ENCODE assay signal across 25 cellular contexts in the genomic region with DNA sequence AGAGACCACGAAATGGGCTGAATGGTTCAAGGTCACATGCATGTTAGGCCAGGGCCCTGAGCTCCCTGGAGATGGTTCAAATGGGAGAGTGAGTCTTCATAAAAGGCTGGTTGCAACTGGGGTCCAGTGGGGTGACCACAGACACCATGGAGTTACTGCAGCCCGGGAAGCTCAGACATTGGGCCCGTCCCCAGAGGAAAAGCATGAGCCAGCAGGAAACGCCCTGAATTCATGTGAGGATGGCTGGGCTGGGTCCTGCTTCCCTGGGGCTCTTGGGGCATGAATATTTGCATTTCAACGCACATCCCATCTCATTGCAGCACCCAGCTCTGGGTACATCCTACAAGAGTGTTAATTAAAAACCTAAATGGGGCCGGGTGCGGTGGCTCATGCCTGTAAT.
"Had no signal": no experiment of that assay in that cellular context is flagged by ENCODE, and none has a peak within 500 bp of the region (broad histone marks: within the 10 kb centered on the region; RNA-seq: fewer than 3 reads in every experiment).

No MANE protein-coding gene starts in this region.

- DNase-seq: cortex of kidney; effector memory CD8-positive, alpha-beta T cell; erythroblast; esophagus squamous epithelium; foreskin melanocyte; glutamatergic neuron; heart right ventricle; hippocampal formation; immature natural killer cell; naive B cell; stimulated activated CD4-positive, alpha-beta T cell treated with anti-CD3 and anti-CD28 coated beads, Interleukin-4, amount 100 ng/mL, for 4 hours; stimulated activated naive CD8-positive, alpha-beta T cell treated with anti-CD3 and anti-CD28 coated beads, Interleukin-15, Interleukin-2, amounts not matched to agents 100 U/mL and 50 U/mL, for 24 hours; substantia nigra; testis; uterus had no signal

- H3K4me3 ChIP-seq: esophagus squamous epithelium, heart right ventricle, lung, mucosa of descending colon, prostate gland, right atrium auricular region, testis, tibial artery, uterus had no signal

- H3K9me3 ChIP-seq: prostate gland, right atrium auricular region, testis, uterus had no signal

- H3K4me1 ChIP-seq: esophagus squamous epithelium, heart right ventricle, parathyroid adenoma, prostate gland, right atrium auricular region, testis, tibial artery, uterus had no signal

- H3K27ac ChIP-seq: esophagus squamous epithelium, heart right ventricle, parathyroid adenoma, prostate gland, right atrium auricular region, testis, tibial artery, uterus had no signal

- ATAC-seq: effector memory CD8-positive, alpha-beta T cell; heart right ventricle; left lobe of liver; mucosa of descending colon; natural killer cell treated with Interleukin-12 subunit alpha and Interleukin-12 subunit beta and Interleukin-15 and Interleukin-18, amount 100 ng/mL, for 72 hours; sciatic nerve; stimulated activated memory B cell treated with anti-CD40 and anti-IgM and Interleukin-4, amounts not matched to agents 10 μg/mL and 1 μg/mL and 100 μg/mL, for 72 hours; stimulated activated naive CD8-positive, alpha-beta T cell treated with anti-CD3 and anti-CD28 coated beads, Interleukin-15, Interleukin-2, amounts not matched to agents 100 U/mL and 50 U/mL, for 24 hours had no signal

- H3K27me3 ChIP-seq: right atrium auricular region, testis, tibial artery, uterus had no signal

- H3K36me3 ChIP-seq: esophagus squamous epithelium, heart right ventricle, prostate gland, right atrium auricular region, tibial artery, uterus had no signal
